In genomic region chr3:11272913-11273574, GRCh38 we compare ENCODE assay signal across 8 cellular contexts. TPM values are rescaled to one million over a fixed set of nuclear protein-coding genes. Genes with fewer than 3 reads are reported as not detected.
DNase-seq lines count a peak whose midpoint lies in the region; ATAC-seq lines count a peak whose summit lies in the region.

No MANE protein-coding gene starts in this region.

- peak overlapping the region; percentile 86 for H3K4me3 ChIP-seq in iPS-15b (ENCODE audit: low read depth, low read length)
- peak overlapping the region; percentile 98 to 100 for H3K4me3 ChIP-seq in stomach smooth muscle (ENCODE audit: low read length in 2 of 2)

- peaks cover 35% of the 10 kb centered on the region for H3K36me3 Mint-ChIP-seq in activated CD4-positive, alpha-beta T cell treated with anti-CD3 and anti-CD28 coated beads for 36 hours (ENCODE audit: low read depth)
- H3K36me3 Mint-ChIP-seq in activated CD4-positive, alpha-beta memory T cell treated with anti-CD3 and anti-CD28 coated beads for 36 hours, result peaks cover 36% of the 10 kb centered on the region

- H3K27me3 ChIP-seq in iPS-15b (ENCODE audit: control insufficient read depth, insufficient read depth, low read length), result no peaks in the 10 kb centered on the region
- no peaks in the 10 kb centered on the region for H3K27me3 ChIP-seq in stomach smooth muscle (ENCODE audit: control insufficient read depth in 1 of 2, insufficient read depth in 2 of 2, low read length in 2 of 2)

- POLR2A ChIA-PET in activated CD4-positive, alpha-beta T cell treated with anti-CD3 and anti-CD28 coated beads for 36 hours (lab: Charles Lee), result interaction anchor here (0.7 to 2.9 kb wide), 4 partner anchors 24 to 37 kb away, joined by 3 to 12 read pairs (median 4); no protein-coding TSS in a partner anchor
- POLR2A ChIA-PET in activated CD4-positive, alpha-beta memory T cell treated with anti-CD3 and anti-CD28 coated beads for 36 hours (lab: Charles Lee), result interaction anchor here (0.6 to 3.3 kb wide), 6 partner anchors 10 to 38 kb away, joined by 3 to 27 read pairs (median 6); no protein-coding TSS in a partner anchor

- H3K27me3 Mint-ChIP-seq in activated CD4-positive, alpha-beta T cell treated with anti-CD3 and anti-CD28 coated beads for 36 hours, result no peaks in the 10 kb centered on the region
- H3K27me3 Mint-ChIP-seq in activated CD4-positive, alpha-beta memory T cell treated with anti-CD3 and anti-CD28 coated beads for 36 hours, result no peaks in the 10 kb centered on the region

- no peak for ATAC-seq in activated CD4-positive, alpha-beta T cell treated with anti-CD3 and anti-CD28 coated beads for 36 hours
- ATAC-seq in HG02588 (IDR thresholded peaks at IDR 0.05; ENCODE audit: unreplicated experiment), result no peak

- H3K36me3 ChIP-seq in iPS-15b (ENCODE audit: control insufficient read depth, insufficient read depth, low read length) (no peaks in the 10 kb centered on the region), stomach smooth muscle (ENCODE audit: control insufficient read depth in 2 of 2, insufficient read depth in 2 of 2, low read length in 2 of 2) (peaks cover 2 to 5% of the 10 kb centered on the region in 2 donors)

- peak; percentile 16 for DNase-seq in activated CD4-positive, alpha-beta T cell treated with anti-CD3 and anti-CD28 coated beads for 36 hours
- DNase-seq in activated CD4-positive, alpha-beta T cell treated with anti-CD3 and anti-CD28 coated beads for 4 hours, result no peak
- peak; percentile 11 for DNase-seq in activated CD4-positive, alpha-beta memory T cell treated with anti-CD3 and anti-CD28 coated beads for 36 hours
- no peak for DNase-seq in stimulated activated CD4-positive, alpha-beta T cell treated with anti-CD3 and anti-CD28 coated beads, Interleukin-4, amount 100 ng/mL, for 1 hour
- no peak for DNase-seq in glomerular visceral epithelial cell (ENCODE audit: extremely low spot score)

- H3K4me1 Mint-ChIP-seq in activated CD4-positive, alpha-beta T cell treated with anti-CD3 and anti-CD28 coated beads for 36 hours, result peaks cover 51% of the 10 kb centered on the region
- peaks cover 50% of the 10 kb centered on the region for H3K4me1 Mint-ChIP-seq in activated CD4-positive, alpha-beta memory T cell treated with anti-CD3 and anti-CD28 coated beads for 36 hours (ENCODE audit: low read depth)

- no peaks in the 10 kb centered on the region for H3K9me3 Mint-ChIP-seq in activated CD4-positive, alpha-beta T cell treated with anti-CD3 and anti-CD28 coated beads for 36 hours (ENCODE audit: low read depth)
- peaks cover 11% of the 10 kb centered on the region for H3K9me3 Mint-ChIP-seq in activated CD4-positive, alpha-beta memory T cell treated with anti-CD3 and anti-CD28 coated beads for 36 hours

- intact Hi-C loops in activated CD4-positive, alpha-beta T cell treated with anti-CD3 and anti-CD28 coated beads for 36 hours (cut with DNase I, micrococcal nuclease), result loop anchor here (1.0 to 2.0 kb wide), 6 partner anchors 18 to 1390 kb away; partner anchors contain the start of gene TAMM41 (in 1 of the 2)
- intact Hi-C loops in activated CD4-positive, alpha-beta memory T cell treated with anti-CD3 and anti-CD28 coated beads for 36 hours (cut with micrococcal nuclease), result loop anchor here (1.0 to 2.0 kb wide), 3 partner anchors 18 to 574 kb away; partner anchors contain the start of gene TAMM41

- H3K9ac ChIP-seq in iPS-15b (ENCODE audit: low read depth, low read length) (peak overlapping the region; percentile 84), stomach smooth muscle (ENCODE audit: low read length in 2 of 2) (peak overlapping the region; percentile 92 to 99)

- H3K9me3 ChIP-seq in iPS-15b (ENCODE audit: control insufficient read depth, insufficient read depth, low read length), result no peaks in the 10 kb centered on the region
- H3K9me3 ChIP-seq in stomach smooth muscle (ENCODE audit: control insufficient read depth in 2 of 2, low read length in 2 of 2), result no peaks in the 10 kb centered on the region

- CTCF ChIA-PET in activated CD4-positive, alpha-beta T cell treated with anti-CD3 and anti-CD28 coated beads for 36 hours (lab: Charles Lee), result interaction anchor here (0.6 to 1.6 kb wide), 6 partner anchors 12 to 35 kb away, joined by 3 to 6 read pairs (median 4); no protein-coding TSS in a partner anchor
- CTCF ChIA-PET in activated CD4-positive, alpha-beta memory T cell treated with anti-CD3 and anti-CD28 coated beads for 36 hours (lab: Charles Lee), result interaction anchor here (0.9 to 3.3 kb wide), 4 partner anchors 33 to 63 kb away, joined by 3 to 17 read pairs (median 4); no protein-coding TSS in a partner anchor

- H3K4me3 Mint-ChIP-seq in activated CD4-positive, alpha-beta T cell treated with anti-CD3 and anti-CD28 coated beads for 36 hours, result peak overlapping the region; percentile 93
- H3K4me3 Mint-ChIP-seq in activated CD4-positive, alpha-beta memory T cell treated with anti-CD3 and anti-CD28 coated beads for 36 hours, result peak overlapping the region; percentile 85

- no peak overlapping the region for H3K27ac ChIP-seq in stomach smooth muscle (ENCODE audit: low read length)

- peak overlapping the region; percentile 94 for H3K27ac Mint-ChIP-seq in activated CD4-positive, alpha-beta T cell treated with anti-CD3 and anti-CD28 coated beads for 36 hours
- peak overlapping the region; percentile 85 for H3K27ac Mint-ChIP-seq in activated CD4-positive, alpha-beta memory T cell treated with anti-CD3 and anti-CD28 coated beads for 36 hours

- H3K4me1 ChIP-seq in iPS-15b (ENCODE audit: control insufficient read depth, insufficient read depth, low read length) (peaks cover 6% of the 10 kb centered on the region), stomach smooth muscle (ENCODE audit: control insufficient read depth, insufficient read depth, low read length) (peaks cover 12% of the 10 kb centered on the region)

RNA-seq across cellular contexts. Expression of gene ATG7, which starts 0.8 kb away (rescaled TPM):
- total RNA-seq in activated CD4-positive, alpha-beta T cell treated with anti-CD3 and anti-CD28 coated beads for 36 hours, result 10 to 100 TPM; 31.6 to 34.5 TPM
- 10 to 100 TPM; 30.5 to 33.6 TPM for total RNA-seq in activated CD4-positive, alpha-beta memory T cell treated with anti-CD3 and anti-CD28 coated beads for 36 hours

Comparison
In these comparisons a context has a peak if more than half of its experiments do, and no peak if none do; other contexts are left out.
1. DNase-seq: peak in activated CD4-positive, alpha-beta T cell treated with anti-CD3 and anti-CD28 coated beads for 36 hours (single experiment) and activated CD4-positive, alpha-beta memory T cell treated with anti-CD3 and anti-CD28 coated beads for 36 hours (single experiment); none in activated CD4-positive, alpha-beta T cell treated with anti-CD3 and anti-CD28 coated beads for 4 hours (0 of 2), stimulated activated CD4-positive, alpha-beta T cell treated with anti-CD3 and anti-CD28 coated beads, Interleukin-4, amount 100 ng/mL, for 1 hour (single experiment) and glomerular visceral epithelial cell (single experiment).